Comparison of ENCODE assay signal across 30 cellular contexts in the genomic region with DNA sequence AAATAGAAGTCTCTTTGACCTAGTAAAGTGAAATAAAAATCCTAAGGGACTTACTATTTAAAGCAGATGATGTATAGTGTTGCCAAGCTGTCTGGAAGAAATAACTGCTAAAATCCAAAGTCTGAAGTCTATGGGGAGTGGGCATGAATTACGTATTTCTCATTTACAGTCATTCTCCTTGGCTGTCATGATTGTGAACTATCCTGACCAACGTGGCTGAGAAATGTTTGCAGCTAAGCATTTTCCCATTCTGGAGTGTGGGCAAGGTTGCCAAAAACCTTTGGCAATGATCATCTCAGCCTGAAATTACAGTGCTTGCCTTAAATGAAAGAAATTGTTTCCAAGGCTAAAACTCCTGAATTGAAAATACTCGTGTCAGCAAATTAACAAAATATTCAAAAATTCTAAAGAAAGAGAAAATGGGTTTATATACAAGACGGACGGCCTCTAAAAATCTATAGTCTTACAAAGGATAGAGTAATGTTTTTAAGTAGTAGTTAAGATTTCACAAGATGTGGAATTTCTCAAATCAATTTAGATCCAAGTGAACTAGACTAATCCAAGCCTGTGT.
DNase-seq lines count a peak whose midpoint lies in the region; ATAC-seq, FAIRE-seq and TF ChIP-seq lines count a peak whose summit lies in the region.
"Had no signal": no experiment of that assay in that cellular context is flagged by ENCODE, and none has a peak within 500 bp of the region (broad histone marks: within the 10 kb centered on the region; RNA-seq: fewer than 3 reads in every experiment).

No MANE protein-coding gene starts in this region.

- no peak overlapping the region for H3K4ac ChIP-seq in H1 (replicated peaks; ENCODE audit: insufficient read length, low read depth, low read length)

- H3K27ac Mint-ChIP-seq in naive thymus-derived CD8-positive, alpha-beta T cell, result no peak overlapping the region
- H3K27ac Mint-ChIP-seq: activated CD4-positive, alpha-beta T cell treated with anti-CD3 and anti-CD28 coated beads for 36 hours; activated naive CD8-positive, alpha-beta T cell treated with anti-CD3 and anti-CD28 coated beads, Interleukin-2, amount 50 U/mL, for 24 hours; CD4-positive, alpha-beta memory T cell; endodermal cell; T-helper 17 cell had no signal

- H3K4me3 ChIP-seq in H1 (ENCODE audit: extremely low read depth in 1 of 4, insufficient read depth in 2 of 4, low read depth in 3 of 4, low read length in 4 of 4) (no peak overlapping the region), HepG2 (replicated peaks in 1 of 3; ENCODE audit: insufficient read depth in 1 of 3, low read depth in 2 of 3, low read length in 3 of 3) (no peak overlapping the region), subcutaneous abdominal adipose tissue (ENCODE audit: low read depth in 1 of 5, low read length in 5 of 5) (no peak overlapping the region)
- H3K4me3 ChIP-seq: body of pancreas, esophagus muscularis mucosa, thyroid gland had no signal

- H3K27me3 Mint-ChIP-seq in naive thymus-derived CD8-positive, alpha-beta T cell, result no peaks in the 10 kb centered on the region
- H3K27me3 Mint-ChIP-seq: activated CD4-positive, alpha-beta T cell treated with anti-CD3 and anti-CD28 coated beads for 36 hours; activated naive CD8-positive, alpha-beta T cell treated with anti-CD3 and anti-CD28 coated beads, Interleukin-2, amount 50 U/mL, for 24 hours; CD4-positive, alpha-beta memory T cell; T-helper 17 cell had no signal

- H3K36me3 Mint-ChIP-seq in naive thymus-derived CD8-positive, alpha-beta T cell, result peaks cover 26 to 77% (median 58%) of the 10 kb centered on the region in 3 donors

- CTCF ChIA-PET in H1 (lab: Charles Lee; ENCODE audit: partially characterized antibody), result no interaction called here
- CTCF ChIA-PET in HepG2 (lab: Yijun Ruan, JAX; ENCODE audit: low intra/inter-chr PET ratio, low total read pairs), result no interaction called here

- H3K23me2 ChIP-seq in H1 (ENCODE audit: low read depth, low read length), result no peaks in the 10 kb centered on the region

- H3K27me3 ChIP-seq in H1 (replicated peaks in 1 of 4; ENCODE audit: control insufficient read depth in 3 of 4, extremely low read depth in 1 of 4, insufficient read depth in 3 of 4, low read length in 3 of 4), result no peaks in the 10 kb centered on the region
- no peaks in the 10 kb centered on the region for H3K27me3 ChIP-seq in HepG2 (ENCODE audit: control insufficient read depth in 1 of 2, insufficient read depth in 2 of 2, low read length in 2 of 2)
- H3K27me3 ChIP-seq in subcutaneous abdominal adipose tissue (ENCODE audit: control insufficient read depth in 5 of 5, insufficient read depth in 4 of 5, low read length in 5 of 5), result no peaks in the 10 kb centered on the region
- H3K27me3 ChIP-seq: body of pancreas, esophagus muscularis mucosa, thyroid gland had no signal

- in situ Hi-C loops in HepG2 (cut with HindIII; ENCODE audit: extremely low pct_ligation_motif_present, low pct_unique_long_range_greater_than_20kb), result no loop called here

- H2BK120ac ChIP-seq in H1 (replicated peaks; ENCODE audit: low read depth, low read length), result no peak overlapping the region

- no peak overlapping the region for H3K4me3 Mint-ChIP-seq in naive thymus-derived CD8-positive, alpha-beta T cell
- H3K4me3 Mint-ChIP-seq: activated CD4-positive, alpha-beta T cell treated with anti-CD3 and anti-CD28 coated beads for 36 hours; activated naive CD8-positive, alpha-beta T cell treated with anti-CD3 and anti-CD28 coated beads, Interleukin-2, amount 50 U/mL, for 24 hours; CD4-positive, alpha-beta memory T cell; endodermal cell; T-helper 17 cell had no signal

- no peaks in the 10 kb centered on the region for H3K79me1 ChIP-seq in H1 (ENCODE audit: low read depth, low read length)

- H3K4me1 ChIP-seq in H1 (replicated peaks in 1 of 4; ENCODE audit: control insufficient read depth in 3 of 4, insufficient read depth in 4 of 4, low read length in 3 of 4) (no peaks in the 10 kb centered on the region), HepG2 (ENCODE audit: insufficient read depth, low read length) (peaks cover 5% of the 10 kb centered on the region; the same call in 1 of the 2 replicates), subcutaneous abdominal adipose tissue (ENCODE audit: control insufficient read depth in 5 of 5, insufficient read depth in 5 of 5, low read length in 5 of 5) (peaks cover 3 to 39% (median 12%) of the 10 kb centered on the region in 5 donors)
- H3K4me1 ChIP-seq: thyroid gland had no signal

- FAIRE-seq in H1 (lab: Jason Lieb, UNC) (no peak), HepG2 (lab: Jason Lieb, UNC) (no peak), urothelium cell line (lab: Jason Lieb, UNC) (no peak)
- FAIRE-seq: HTR-8/SVneo had no signal

- H3K18ac ChIP-seq in H1 (ENCODE audit: extremely low read depth, low read length), result no peak overlapping the region

- TF ChIP-seq EP300 in H1 (IDR thresholded peaks at IDR 0.05; ENCODE audit: borderline replicate concordance in 1 of 2, low read depth in 2 of 2, low read length in 2 of 2) (no peak), HepG2 (IDR thresholded peaks at IDR 0.05; ENCODE audit: low read depth in 2 of 2, low read length in 2 of 2) (no peak), HepG2 (CRISPR knock-in tag; IDR thresholded peaks at IDR 0.05; ENCODE audit: borderline replicate concordance) (no peak)

- H3K56ac ChIP-seq in H1 (replicated peaks; ENCODE audit: insufficient read length, low read depth, low read length), result no peak overlapping the region

- H3K9ac ChIP-seq in H1 (replicated peaks in 1 of 4; ENCODE audit: extremely low read depth in 1 of 4, low read depth in 3 of 4, low read length in 3 of 4), result no peak overlapping the region
- no peak overlapping the region for H3K9ac ChIP-seq in HepG2 (ENCODE audit: insufficient read depth, low read depth, low read length)
- peak overlapping the region in 2 of 5 donors; percentile 39 to 47 for H3K9ac ChIP-seq in subcutaneous abdominal adipose tissue (ENCODE audit: low read length in 5 of 5)

- H2AFZ ChIP-seq in H1 (ENCODE audit: low read length) (no peak overlapping the region), HepG2 (ENCODE audit: low read length) (no peak overlapping the region)

- peaks cover 0 to 15% (median 5%) of the 10 kb centered on the region in 9 donors for H3K9me3 Mint-ChIP-seq in naive thymus-derived CD8-positive, alpha-beta T cell

- H2BK15ac ChIP-seq in H1 (ENCODE audit: low read length), result no peak overlapping the region

- no peak overlapping the region for H4K8ac ChIP-seq in H1 (ENCODE audit: extremely low read depth, insufficient read depth, low read length)

- DNase-seq in NCI-H446 treated with DMSO at 0.1 percent for 48 hours (lab: John Stamatoyannopoulos, UW), result peak; percentile 73
- no peak for DNase-seq in H1 (ENCODE audit: low read depth in 1 of 2, low spot score in 2 of 2)
- no peak for DNase-seq in HepG2 (ENCODE audit: low spot score)
- DNase-seq in urothelium cell line (ENCODE audit: low spot score), result no peak
- no peak for DNase-seq in LoVo (ENCODE audit: low spot score)
- DNase-seq in naive thymus-derived CD8-positive, alpha-beta T cell, result no peak
- DNase-seq: activated CD4-positive, alpha-beta T cell treated with anti-CD3 and anti-CD28 coated beads for 36 hours; activated CD8-positive, alpha-beta memory T cell treated with anti-CD3 and anti-CD28 coated beads for 24 hours; activated gamma-delta T cell; activated naive CD8-positive, alpha-beta T cell treated with anti-CD3 and anti-CD28 coated beads, Interleukin-2, amount 50 U/mL, for 24 hours; activated T-cell treated with anti-CD3 and anti-CD28 coated beads, Interleukin-2, amount 50 U/mL, for 1 hour; CD4-positive, alpha-beta memory T cell; cortex of kidney; endodermal cell; GOT3; Karpas-422; kidney; mammary epithelial cell; NCI-H2171; NCI-H526; nucleus accumbens; retina; stimulated activated CD4-positive, alpha-beta T cell treated with anti-CD3 and anti-CD28 coated beads, Interleukin-4, amount 100 ng/mL, for 4 hours; stimulated activated naive CD4-positive, alpha-beta T cell; T-helper 17 cell had no signal

- H3K23ac ChIP-seq in H1 (ENCODE audit: insufficient read length), result no peak overlapping the region

- H3K4me2 ChIP-seq in H1 (ENCODE audit: insufficient read depth in 1 of 2, low read depth in 2 of 2, low read length in 2 of 2) (no peak overlapping the region), HepG2 (ENCODE audit: low read depth, low read length) (no peak overlapping the region)

- H3K14ac ChIP-seq in H1 (ENCODE audit: insufficient read length), result no peak overlapping the region

- no peak overlapping the region for H2BK20ac ChIP-seq in H1 (ENCODE audit: low read length)

- intact Hi-C loops in HepG2 (cut with micrococcal nuclease; ENCODE audit: unreplicated experiment), result no loop called here

- 90% methylated on average over 5 of the region's 5 CpGs; no CpG with 5 or more reads in 1 of the 2 experiments for WGBS in H1 (ENCODE audit: extremely low coverage in 1 of 2, insufficient coverage in 1 of 2, insufficient read length in 1 of 2, insufficient replicate concordance in 2 of 2, low coverage in 1 of 2, low lambda C conversion rate in 2 of 2, missing lambda C conversion rate in 1 of 2), 2 experiments
- WGBS in HepG2 (ENCODE audit: low lambda C conversion rate), result 99% methylated on average over 5 of the region's 5 CpGs

- no peak overlapping the region for H2BK5ac ChIP-seq in H1 (ENCODE audit: low read depth, low read length)

- no peak for TF ChIP-seq RAD21 in H1 (IDR thresholded peaks at IDR 0.05 in 1 of 2, conservative IDR thresholded peaks at IDR 0.05 in 1 of 2; ENCODE audit: low read depth in 2 of 2, low read length in 2 of 2)
- TF ChIP-seq RAD21 in HepG2 (CRISPR knock-in tag; IDR thresholded peaks at IDR 0.05), result no peak

- H3K36me3 ChIP-seq in H1 (ENCODE audit: control insufficient read depth in 2 of 4, insufficient read depth in 4 of 4, low read length in 3 of 4) (peaks cover 0 to 24% (median 5%) of the 10 kb centered on the region in 4 experiments; a peak in 4 of 8 replicates), HepG2 (replicated peaks in 1 of 2; ENCODE audit: control insufficient read depth in 1 of 2, insufficient read depth in 2 of 2, low read length in 2 of 2) (peaks cover 23 to 68% of the 10 kb centered on the region in 2 experiments), subcutaneous abdominal adipose tissue (ENCODE audit: control insufficient read depth in 5 of 5, insufficient read depth in 5 of 5, low read length in 5 of 5) (peaks cover 9 to 26% (median 22%) of the 10 kb centered on the region in 5 donors)

- H3K27ac ChIP-seq in H1 (ENCODE audit: low read depth, low read length) (no peak overlapping the region), HepG2 (ENCODE audit: extremely low read length, insufficient read depth, low read length) (no peak overlapping the region), subcutaneous abdominal adipose tissue (ENCODE audit: low read depth, low read length) (peak overlapping the region; percentile 93)
- H3K27ac ChIP-seq: esophagus muscularis mucosa, thyroid gland had no signal

- no peak overlapping the region for H2BK12ac ChIP-seq in H1 (ENCODE audit: low read depth, low read length)

- ATAC-seq in HepG2, result no peak
- ATAC-seq in naive thymus-derived CD8-positive, alpha-beta T cell, result no peak
- ATAC-seq: activated CD4-positive, alpha-beta T cell treated with anti-CD3 and anti-CD28 coated beads for 36 hours; activated naive CD8-positive, alpha-beta T cell treated with anti-CD3 and anti-CD28 coated beads, Interleukin-2, amount 50 U/mL, for 24 hours; body of pancreas; T-helper 17 cell had no signal

- POLR2A ChIA-PET in H1 (lab: Charles Lee; ENCODE audit: partially characterized antibody) (no interaction called here), HepG2 (lab: Yijun Ruan, JAX) (no interaction called here)
- POLR2A ChIA-PET in naive thymus-derived CD8-positive, alpha-beta T cell (lab: Charles Lee), result no interaction called here

- no peaks in the 10 kb centered on the region for H4K20me1 ChIP-seq in H1 (replicated peaks in 1 of 2; ENCODE audit: control insufficient read depth in 1 of 2, insufficient read depth in 2 of 2, low read length in 2 of 2)
- H4K20me1 ChIP-seq in HepG2 (ENCODE audit: insufficient read depth, low read length), result peaks cover 7% of the 10 kb centered on the region; the same call in 1 of the 2 replicates

- H4K5ac ChIP-seq in H1 (ENCODE audit: insufficient read length, low read depth, low read length), result no peak overlapping the region

- no peak overlapping the region for H4K91ac ChIP-seq in H1 (replicated peaks; ENCODE audit: insufficient read length, low read length)

- TF ChIP-seq CTCF in H1 (IDR thresholded peaks at IDR 0.05; ENCODE audit: control extremely low read depth in 1 of 3, insufficient read depth in 1 of 3, low read depth in 1 of 3, low read length in 3 of 3) (no peak), HepG2 (CRISPR knock-in tag; IDR thresholded peaks at IDR 0.05) (no peak)

- TF ChIP-seq POLR2A in H1 (IDR thresholded peaks at IDR 0.05; ENCODE audit: control extremely low read depth in 1 of 2, low read depth in 2 of 2, low read length in 2 of 2) (no peak), HepG2 (IDR thresholded peaks at IDR 0.05; ENCODE audit: insufficient read depth in 1 of 2, low read depth in 2 of 2, low read length in 2 of 2) (no peak)

- H3K79me2 ChIP-seq in H1 (ENCODE audit: control insufficient read depth in 1 of 2, insufficient read depth in 2 of 2, low read length in 2 of 2) (no peaks in the 10 kb centered on the region), HepG2 (ENCODE audit: insufficient read depth, low read length) (no peaks in the 10 kb centered on the region)

- BruUV-seq in HepG2 (replicated peaks; lab: Mats Ljungman, UMichigan), result TSS peak; percentile 16

- peaks cover 1 to 9% (median 3%) of the 10 kb centered on the region in 4 donors for H3K4me1 Mint-ChIP-seq in naive thymus-derived CD8-positive, alpha-beta T cell

- peaks cover 0 to 2% of the 10 kb centered on the region in 2 experiments; a peak in 1 of 4 replicates for H3K9me3 ChIP-seq in H1 (ENCODE audit: insufficient read depth in 2 of 2, low read depth in 1 of 2, low read length in 1 of 2)
- no peaks in the 10 kb centered on the region for H3K9me3 ChIP-seq in HepG2 (ENCODE audit: low read length)
- peaks cover 0 to 5% (median 2%) of the 10 kb centered on the region in 5 donors for H3K9me3 ChIP-seq in subcutaneous abdominal adipose tissue (ENCODE audit: control insufficient read depth in 5 of 5, low read length in 5 of 5)
- H3K9me3 ChIP-seq: body of pancreas, thyroid gland had no signal

- H2AK5ac ChIP-seq in H1 (ENCODE audit: low read depth, low read length), result no peak overlapping the region
